Comparison of ENCODE assay signal across 22 cellular contexts in the genomic region with DNA sequence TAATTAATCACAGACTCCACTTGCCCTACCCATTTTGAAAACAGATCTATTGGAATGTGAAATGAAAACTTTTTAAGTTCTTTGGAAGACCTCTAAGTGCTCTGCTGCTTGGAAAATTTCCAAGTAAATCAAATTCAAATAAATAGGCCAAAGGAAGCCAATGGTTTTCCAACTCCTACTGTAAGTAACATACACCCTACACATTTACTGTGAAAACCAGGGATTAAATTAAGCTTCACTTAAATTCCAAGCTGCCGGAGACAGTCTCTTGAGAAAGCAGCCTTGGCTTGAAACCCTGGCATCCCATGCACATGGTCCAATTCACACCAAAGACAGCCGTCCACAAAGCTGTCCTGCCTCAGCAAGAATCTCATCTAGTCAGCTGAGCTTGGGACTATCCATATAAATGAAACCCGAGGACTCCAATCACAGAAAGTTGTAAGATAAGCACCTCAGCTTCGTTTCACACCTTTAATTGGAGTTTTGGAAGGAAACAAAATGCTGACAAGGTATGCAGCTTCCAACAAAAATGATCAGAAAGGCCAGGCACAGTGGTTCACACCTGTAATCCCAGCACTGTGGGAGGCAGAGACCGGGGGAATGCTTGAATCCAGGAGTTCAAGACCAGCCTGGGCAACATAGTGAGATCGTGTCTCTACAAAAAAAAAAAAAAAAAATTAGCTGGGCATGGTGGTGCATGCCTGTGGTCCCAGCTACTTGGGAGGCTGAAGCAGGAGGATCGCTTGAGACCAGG.
DNase-seq lines count a peak whose midpoint lies in the region; ATAC-seq, FAIRE-seq and TF ChIP-seq lines count a peak whose summit lies in the region.
"Had no signal": no experiment of that assay in that cellular context is flagged by ENCODE, and none has a peak within 500 bp of the region (broad histone marks: within the 10 kb centered on the region; RNA-seq: fewer than 3 reads in every experiment).

No MANE protein-coding gene starts in this region.

- FAIRE-seq in RCC 7860 (lab: Jason Lieb, UNC), result no peak
- FAIRE-seq: frontal cortex had no signal

- POLR2A ChIA-PET in RWPE1 (lab: Yijun Ruan, JAX; ENCODE audit: low non-redundant PET), result no interaction called here

- peaks cover 50% of the 10 kb centered on the region for H3K4me1 Mint-ChIP-seq in osteocyte (ENCODE audit: unreplicated experiment)
- H3K4me1 Mint-ChIP-seq: activated B cell treated with CpG ODN at 0.5 μM for 24 hours; activated naive CD4-positive, alpha-beta T cell treated with anti-CD3 and anti-CD28 coated beads, Interleukin-2, amount 50 U/mL, for 24 hours; CD4-positive, CD25-positive, alpha-beta regulatory T cell; naive thymus-derived CD4-positive, alpha-beta T cell had no signal

- H3K27me3 Mint-ChIP-seq in osteocyte (ENCODE audit: unreplicated experiment), result no peaks in the 10 kb centered on the region
- H3K27me3 Mint-ChIP-seq: activated B cell treated with CpG ODN at 0.5 μM for 24 hours had no signal

- no peak for TF ChIP-seq CTCF in AG10803 (conservative IDR thresholded peaks at IDR 0.05; ENCODE audit: low read length)
- no peak for TF ChIP-seq CTCF in RWPE1 (conservative IDR thresholded peaks at IDR 0.05; ENCODE audit: low read depth)
- TF ChIP-seq CTCF in osteocyte (IDR thresholded peaks at IDR 0.05), result no peak

- peak overlapping the region; percentile 87 for H3K27ac ChIP-seq in RWPE1
- H3K27ac ChIP-seq: colonic mucosa, KMS-11, SJCRH30, thoracic aorta had no signal

- H3K4me3 ChIP-seq in AG10803 (ENCODE audit: low read length), result no peak overlapping the region
- H3K4me3 ChIP-seq: colonic mucosa, SJCRH30, thoracic aorta had no signal

- CTCF ChIA-PET in RWPE1 (lab: Yijun Ruan, JAX), result interaction anchor here (0.6 to 1.2 kb wide), 2 partner anchors 75 to 89 kb away, joined by 3 to 5 read pairs; no protein-coding TSS in a partner anchor

- peak overlapping the region; percentile 48 for H3K27ac Mint-ChIP-seq in osteocyte (ENCODE audit: unreplicated experiment)
- H3K27ac Mint-ChIP-seq: activated B cell treated with CpG ODN at 0.5 μM for 24 hours; activated naive CD4-positive, alpha-beta T cell treated with anti-CD3 and anti-CD28 coated beads, Interleukin-2, amount 50 U/mL, for 24 hours; activated T-cell treated with anti-CD3 and anti-CD28 coated beads, Interleukin-2, amount 50 U/mL, for 72 hours; CD4-positive, CD25-positive, alpha-beta regulatory T cell; naive thymus-derived CD4-positive, alpha-beta T cell had no signal

- peak overlapping the region; percentile 23 for H3K4me3 Mint-ChIP-seq in osteocyte (ENCODE audit: unreplicated experiment)
- H3K4me3 Mint-ChIP-seq: activated B cell treated with CpG ODN at 0.5 μM for 24 hours; activated naive CD4-positive, alpha-beta T cell treated with anti-CD3 and anti-CD28 coated beads, Interleukin-2, amount 50 U/mL, for 24 hours; activated T-cell treated with anti-CD3 and anti-CD28 coated beads, Interleukin-2, amount 50 U/mL, for 72 hours; CD4-positive, CD25-positive, alpha-beta regulatory T cell; naive thymus-derived CD4-positive, alpha-beta T cell had no signal

- no peaks in the 10 kb centered on the region for H3K9me3 Mint-ChIP-seq in osteocyte (ENCODE audit: unreplicated experiment)
- H3K9me3 Mint-ChIP-seq: activated B cell treated with CpG ODN at 0.5 μM for 24 hours; activated naive CD4-positive, alpha-beta T cell treated with anti-CD3 and anti-CD28 coated beads, Interleukin-2, amount 50 U/mL, for 24 hours; activated T-cell treated with anti-CD3 and anti-CD28 coated beads, Interleukin-2, amount 50 U/mL, for 72 hours had no signal

- peak; percentile 37 for DNase-seq in AG10803 (ENCODE audit: low read depth)
- DNase-seq in RWPE1 (ENCODE audit: low spot score), result no peak
- peak; percentile 78 for DNase-seq in fibroblast of peridontal ligament (ENCODE audit: extremely low read depth)
- no peak for DNase-seq in osteocyte (ENCODE audit: extremely low spot score, unreplicated experiment)
- DNase-seq in RCC 7860 (ENCODE audit: low spot score), result no peak
- no peak for DNase-seq in NCI-H128 (lab: John Stamatoyannopoulos, UW; ENCODE audit: unreplicated experiment)
- DNase-seq: ACHN; activated B cell treated with CpG ODN at 0.5 μM for 24 hours; activated T-cell treated with anti-CD3 and anti-CD28 coated beads, Interleukin-2, amount 50 U/mL, for 72 hours; CD4-positive, CD25-positive, alpha-beta regulatory T cell; colonic mucosa; naive thymus-derived CD4-positive, alpha-beta T cell; NCI-H1092 treated with DMSO at 0.1 percent for 48 hours; NCI-H526 treated with DMSO at 0.1 percent for 48 hours; SJCRH30; T-helper 2 cell had no signal

- ATAC-seq in HG02763 (IDR thresholded peaks at IDR 0.05; ENCODE audit: unreplicated experiment) (no peak), GM18502 (IDR thresholded peaks at IDR 0.05; ENCODE audit: poor library complexity, unreplicated experiment) (no peak)
- ATAC-seq: activated T-cell treated with anti-CD3 and anti-CD28 coated beads, Interleukin-2, amount 50 U/mL, for 72 hours; naive thymus-derived CD4-positive, alpha-beta T cell had no signal

- peaks cover 9% of the 10 kb centered on the region for H3K36me3 Mint-ChIP-seq in osteocyte (ENCODE audit: unreplicated experiment)
- H3K36me3 Mint-ChIP-seq: activated naive CD4-positive, alpha-beta T cell treated with anti-CD3 and anti-CD28 coated beads, Interleukin-2, amount 50 U/mL, for 24 hours; CD4-positive, CD25-positive, alpha-beta regulatory T cell; naive thymus-derived CD4-positive, alpha-beta T cell had no signal

Comparison
In these comparisons a context has a peak if more than half of its experiments do, and no peak if none do; other contexts are left out.
1. DNase-seq: peak in AG10803 (single experiment) and fibroblast of peridontal ligament (single experiment); none in RWPE1 (single experiment), osteocyte (single experiment), RCC 7860 (single experiment) and NCI-H128 (single experiment).